ENCODE assay signal across 20 cellular contexts in the genomic region with DNA sequence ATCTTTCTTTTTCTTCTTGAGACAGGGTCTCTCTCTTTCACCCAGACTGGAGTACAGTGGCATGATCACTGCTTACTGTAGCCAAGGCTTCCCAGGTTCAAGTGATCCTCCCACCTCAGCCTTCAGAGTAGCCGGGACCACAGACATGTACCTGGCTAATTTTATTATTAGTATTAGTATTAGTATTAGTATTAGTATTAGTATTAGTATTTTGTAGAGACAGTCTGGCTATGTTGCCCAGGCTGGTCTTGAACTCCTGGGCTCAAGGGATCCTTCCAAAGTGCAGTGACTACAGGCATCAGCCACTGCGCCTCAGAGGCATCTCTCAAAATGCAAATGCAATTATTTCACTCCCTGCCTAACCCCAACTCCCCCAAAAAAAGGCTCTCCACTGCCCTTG. TPM values are rescaled to one million over a fixed set of nuclear protein-coding genes. Genes with fewer than 3 reads are reported as not detected.
"Had no signal": no experiment of that assay in that cellular context is flagged by ENCODE, and none has a peak within 500 bp of the region (broad histone marks: within the 10 kb centered on the region; RNA-seq: fewer than 3 reads in every experiment).

No MANE protein-coding gene starts in this region.

- H3K9me3 ChIP-seq: body of pancreas, colonic mucosa, gastrocnemius medialis, lower lobe of right lung, pancreas, right lobe of liver, tibial artery, uterus had no signal

- H3K4me1 ChIP-seq: pancreas, uterus had no signal

- ATAC-seq: activated T-cell treated with anti-CD3 and anti-CD28 coated beads, Interleukin-2, amount 50 U/mL, for 72 hours; gastrocnemius medialis; pancreas; stimulated activated memory B cell treated with anti-CD40 and anti-IgM and Interleukin-4, amounts not matched to agents 10 μg/mL and 1 μg/mL and 100 μg/mL, for 72 hours had no signal

- H3K27me3 ChIP-seq: body of pancreas, pancreas, right lobe of liver, tibial artery, uterus had no signal

- H3K4me3 ChIP-seq: body of pancreas, colonic mucosa, lower lobe of right lung, pancreas, right lobe of liver had no signal

- H3K27ac Mint-ChIP-seq: activated naive CD8-positive, alpha-beta T cell treated with anti-CD3 and anti-CD28 coated beads for 36 hours; activated T-cell treated with anti-CD3 and anti-CD28 coated beads, Interleukin-2, amount 50 U/mL, for 72 hours; stimulated activated memory B cell treated with anti-CD40 and anti-IgM and Interleukin-4, amounts not matched to agents 10 μg/mL and 1 μg/mL and 100 μg/mL, for 72 hours had no signal

- H3K9me3 Mint-ChIP-seq: activated naive CD8-positive, alpha-beta T cell treated with anti-CD3 and anti-CD28 coated beads for 36 hours; activated T-cell treated with anti-CD3 and anti-CD28 coated beads, Interleukin-2, amount 50 U/mL, for 72 hours; stimulated activated memory B cell treated with anti-CD40 and anti-IgM and Interleukin-4, amounts not matched to agents 10 μg/mL and 1 μg/mL and 100 μg/mL, for 72 hours had no signal

- H3K36me3 ChIP-seq: colonic mucosa, gastrocnemius medialis, lower lobe of right lung, pancreas, right lobe of liver, uterus had no signal

- H3K27ac ChIP-seq: body of pancreas, colonic mucosa, gastrocnemius medialis, lower lobe of right lung, pancreas, right lobe of liver, uterus had no signal

- DNase-seq: activated CD4-positive, alpha-beta T cell treated with anti-CD3 and anti-CD28 coated beads, Interleukin-2, amount 50 U/mL, for 1 hour; activated CD4-positive, CD25-positive, alpha-beta regulatory T cell treated with anti-CD3 and anti-CD28 coated beads, Interleukin-2, amount 50 U/mL, for 72 hours; activated naive CD8-positive, alpha-beta T cell treated with anti-CD3 and anti-CD28 coated beads for 36 hours; activated T-cell treated with anti-CD3 and anti-CD28 coated beads, Interleukin-2, amount 50 U/mL, for 72 hours; body of pancreas; central memory CD4-positive, alpha-beta T cell; colonic mucosa; erythroblast; gastrocnemius medialis; head of caudate nucleus; lower lobe of right lung; right lobe of liver; stimulated activated CD4-positive, alpha-beta T cell treated with anti-CD3 and anti-CD28 coated beads, Interleukin-4, amount 100 ng/mL, for 4 hours; SW 1271; T-helper 2 cell; uterus had no signal

- H3K36me3 Mint-ChIP-seq: stimulated activated memory B cell treated with anti-CD40 and anti-IgM and Interleukin-4, amounts not matched to agents 10 μg/mL and 1 μg/mL and 100 μg/mL, for 72 hours had no signal

RNA-seq across cellular contexts. Expression of gene WDR93, which starts 37.0 kb away (rescaled TPM):
- total RNA-seq: activated naive CD8-positive, alpha-beta T cell treated with anti-CD3 and anti-CD28 coated beads for 36 hours; gastrocnemius medialis; right lobe of liver; smooth muscle cell had no signal
